ENCODE assay signal across 1 cellular context in the genomic region with DNA sequence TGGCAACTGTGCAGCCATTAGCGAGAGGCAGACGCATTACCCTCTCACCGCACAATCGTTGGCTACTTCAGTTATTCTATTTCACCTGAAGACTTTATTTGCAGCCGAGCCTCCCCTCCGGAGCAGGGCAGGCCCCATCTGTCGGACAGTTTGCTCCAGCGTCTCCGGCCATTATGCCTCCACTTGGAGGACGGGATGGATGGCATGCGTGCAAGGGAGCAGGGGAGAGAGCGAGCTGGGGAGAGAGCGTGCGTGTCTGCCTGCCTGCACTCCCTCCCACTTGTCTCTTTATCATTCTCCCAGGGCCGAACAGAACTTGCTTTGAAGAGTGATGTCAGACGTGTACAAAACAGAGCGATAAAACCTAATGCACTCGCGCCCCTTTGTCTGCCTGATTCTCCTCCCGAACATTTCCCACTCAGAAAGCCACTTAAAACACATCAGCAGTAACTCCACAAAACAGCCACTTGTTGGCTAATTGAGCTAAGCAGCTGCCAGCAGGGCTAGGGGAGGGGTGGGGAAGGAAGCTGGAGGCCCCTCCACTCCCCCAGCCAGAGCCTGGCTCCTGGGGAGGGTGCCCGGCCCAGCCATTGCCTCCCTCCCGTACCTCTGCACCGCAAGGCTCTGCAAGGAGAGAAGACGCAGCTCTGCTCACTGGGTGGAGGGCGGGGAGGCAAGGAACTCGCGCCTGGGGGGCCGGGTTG.
TF ChIP-seq lines count a peak whose summit lies in the region.

No MANE protein-coding gene starts in this region.

TF ChIP-seq in K562, 482 proteins besides CTCF, POLR2A, EP300 and RAD21 (continued from another document):
- TF ChIP-seq, protein P1, sequence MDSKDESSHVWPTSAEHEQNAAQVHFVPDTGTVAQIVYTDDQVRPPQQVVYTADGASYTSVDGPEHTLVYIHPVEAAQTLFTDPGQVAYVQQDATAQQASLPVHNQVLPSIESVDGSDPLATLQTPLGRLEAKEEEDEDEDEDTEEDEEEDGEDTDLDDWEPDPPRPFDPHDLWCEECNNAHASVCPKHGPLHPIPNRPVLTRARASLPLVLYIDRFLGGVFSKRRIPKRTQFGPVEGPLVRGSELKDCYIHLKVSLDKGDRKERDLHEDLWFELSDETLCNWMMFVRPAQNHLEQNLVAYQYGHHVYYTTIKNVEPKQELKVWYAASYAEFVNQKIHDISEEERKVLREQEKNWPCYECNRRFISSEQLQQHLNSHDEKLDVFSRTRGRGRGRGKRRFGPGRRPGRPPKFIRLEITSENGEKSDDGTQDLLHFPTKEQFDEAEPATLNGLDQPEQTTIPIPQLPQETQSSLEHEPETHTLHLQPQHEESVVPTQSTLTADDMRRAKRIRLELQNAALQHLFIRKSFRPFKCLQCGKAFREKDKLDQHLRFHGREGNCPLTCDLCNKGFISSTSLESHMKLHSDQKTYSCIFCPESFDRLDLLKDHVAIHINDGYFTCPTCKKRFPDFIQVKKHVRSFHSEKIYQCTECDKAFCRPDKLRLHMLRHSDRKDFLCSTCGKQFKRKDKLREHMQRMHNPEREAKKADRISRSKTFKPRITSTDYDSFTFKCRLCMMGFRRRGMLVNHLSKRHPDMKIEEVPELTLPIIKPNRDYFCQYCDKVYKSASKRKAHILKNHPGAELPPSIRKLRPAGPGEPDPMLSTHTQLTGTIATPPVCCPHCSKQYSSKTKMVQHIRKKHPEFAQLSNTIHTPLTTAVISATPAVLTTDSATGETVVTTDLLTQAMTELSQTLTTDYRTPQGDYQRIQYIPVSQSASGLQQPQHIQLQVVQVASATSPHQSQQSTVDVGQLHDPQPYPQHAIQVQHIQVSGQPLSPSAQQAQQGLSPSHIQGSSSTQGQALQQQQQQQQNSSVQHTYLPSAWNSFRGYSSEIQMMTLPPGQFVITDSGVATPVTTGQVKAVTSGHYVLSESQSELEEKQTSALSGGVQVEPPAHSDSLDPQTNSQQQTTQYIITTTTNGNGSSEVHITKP (IDR thresholded peaks at IDR 0.05; ENCODE audit: partially characterized antibody), result no peak
- no peak for TF ChIP-seq CCAR2 (IDR thresholded peaks at IDR 0.05; ENCODE audit: low read depth, low read length)
- TF ChIP-seq PRMT5 (CRISPR knock-in tag; IDR thresholded peaks at IDR 0.05), result no peak
- TF ChIP-seq, protein P2, sequence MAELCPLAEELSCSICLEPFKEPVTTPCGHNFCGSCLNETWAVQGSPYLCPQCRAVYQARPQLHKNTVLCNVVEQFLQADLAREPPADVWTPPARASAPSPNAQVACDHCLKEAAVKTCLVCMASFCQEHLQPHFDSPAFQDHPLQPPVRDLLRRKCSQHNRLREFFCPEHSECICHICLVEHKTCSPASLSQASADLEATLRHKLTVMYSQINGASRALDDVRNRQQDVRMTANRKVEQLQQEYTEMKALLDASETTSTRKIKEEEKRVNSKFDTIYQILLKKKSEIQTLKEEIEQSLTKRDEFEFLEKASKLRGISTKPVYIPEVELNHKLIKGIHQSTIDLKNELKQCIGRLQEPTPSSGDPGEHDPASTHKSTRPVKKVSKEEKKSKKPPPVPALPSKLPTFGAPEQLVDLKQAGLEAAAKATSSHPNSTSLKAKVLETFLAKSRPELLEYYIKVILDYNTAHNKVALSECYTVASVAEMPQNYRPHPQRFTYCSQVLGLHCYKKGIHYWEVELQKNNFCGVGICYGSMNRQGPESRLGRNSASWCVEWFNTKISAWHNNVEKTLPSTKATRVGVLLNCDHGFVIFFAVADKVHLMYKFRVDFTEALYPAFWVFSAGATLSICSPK (IDR thresholded peaks at IDR 0.05; ENCODE audit: borderline replicate concordance), result no peak
- TF ChIP-seq, protein P3, sequence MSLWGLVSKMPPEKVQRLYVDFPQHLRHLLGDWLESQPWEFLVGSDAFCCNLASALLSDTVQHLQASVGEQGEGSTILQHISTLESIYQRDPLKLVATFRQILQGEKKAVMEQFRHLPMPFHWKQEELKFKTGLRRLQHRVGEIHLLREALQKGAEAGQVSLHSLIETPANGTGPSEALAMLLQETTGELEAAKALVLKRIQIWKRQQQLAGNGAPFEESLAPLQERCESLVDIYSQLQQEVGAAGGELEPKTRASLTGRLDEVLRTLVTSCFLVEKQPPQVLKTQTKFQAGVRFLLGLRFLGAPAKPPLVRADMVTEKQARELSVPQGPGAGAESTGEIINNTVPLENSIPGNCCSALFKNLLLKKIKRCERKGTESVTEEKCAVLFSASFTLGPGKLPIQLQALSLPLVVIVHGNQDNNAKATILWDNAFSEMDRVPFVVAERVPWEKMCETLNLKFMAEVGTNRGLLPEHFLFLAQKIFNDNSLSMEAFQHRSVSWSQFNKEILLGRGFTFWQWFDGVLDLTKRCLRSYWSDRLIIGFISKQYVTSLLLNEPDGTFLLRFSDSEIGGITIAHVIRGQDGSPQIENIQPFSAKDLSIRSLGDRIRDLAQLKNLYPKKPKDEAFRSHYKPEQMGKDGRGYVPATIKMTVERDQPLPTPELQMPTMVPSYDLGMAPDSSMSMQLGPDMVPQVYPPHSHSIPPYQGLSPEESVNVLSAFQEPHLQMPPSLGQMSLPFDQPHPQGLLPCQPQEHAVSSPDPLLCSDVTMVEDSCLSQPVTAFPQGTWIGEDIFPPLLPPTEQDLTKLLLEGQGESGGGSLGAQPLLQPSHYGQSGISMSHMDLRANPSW (CRISPR knock-in tag; IDR thresholded peaks at IDR 0.05), result 0 out of 2 replicates have a peak, but pooled peaks have one; percentile 52
- TF ChIP-seq RAD51 (IDR thresholded peaks at IDR 0.05; ENCODE audit: borderline replicate concordance, low read depth), result no peak
- TF ChIP-seq GTF2E2 (tag; IDR thresholded peaks at IDR 0.05), result no peak
- no peak for TF ChIP-seq ZSCAN32 (CRISPR knock-in tag; IDR thresholded peaks at IDR 0.05)
- peak; percentile 93 for TF ChIP-seq TCF7 (IDR thresholded peaks at IDR 0.05; ENCODE audit: borderline replicate concordance)
- TF ChIP-seq ZNF134 (CRISPR knock-in tag; conservative IDR thresholded peaks at IDR 0.05), result no peak
- TF ChIP-seq, protein P4, sequence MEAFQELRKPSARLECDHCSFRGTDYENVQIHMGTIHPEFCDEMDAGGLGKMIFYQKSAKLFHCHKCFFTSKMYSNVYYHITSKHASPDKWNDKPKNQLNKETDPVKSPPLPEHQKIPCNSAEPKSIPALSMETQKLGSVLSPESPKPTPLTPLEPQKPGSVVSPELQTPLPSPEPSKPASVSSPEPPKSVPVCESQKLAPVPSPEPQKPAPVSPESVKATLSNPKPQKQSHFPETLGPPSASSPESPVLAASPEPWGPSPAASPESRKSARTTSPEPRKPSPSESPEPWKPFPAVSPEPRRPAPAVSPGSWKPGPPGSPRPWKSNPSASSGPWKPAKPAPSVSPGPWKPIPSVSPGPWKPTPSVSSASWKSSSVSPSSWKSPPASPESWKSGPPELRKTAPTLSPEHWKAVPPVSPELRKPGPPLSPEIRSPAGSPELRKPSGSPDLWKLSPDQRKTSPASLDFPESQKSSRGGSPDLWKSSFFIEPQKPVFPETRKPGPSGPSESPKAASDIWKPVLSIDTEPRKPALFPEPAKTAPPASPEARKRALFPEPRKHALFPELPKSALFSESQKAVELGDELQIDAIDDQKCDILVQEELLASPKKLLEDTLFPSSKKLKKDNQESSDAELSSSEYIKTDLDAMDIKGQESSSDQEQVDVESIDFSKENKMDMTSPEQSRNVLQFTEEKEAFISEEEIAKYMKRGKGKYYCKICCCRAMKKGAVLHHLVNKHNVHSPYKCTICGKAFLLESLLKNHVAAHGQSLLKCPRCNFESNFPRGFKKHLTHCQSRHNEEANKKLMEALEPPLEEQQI (IDR thresholded peaks at IDR 0.05), result no peak
- TF ChIP-seq NCOA1 (IDR thresholded peaks at IDR 0.05; ENCODE audit: low read depth), result peak; percentile 71; the same call in 1 of the 2 replicates
- peak in 1 of 2 experiments; percentile 42; a peak in 1 of 4 replicates for TF ChIP-seq RCOR1 (IDR thresholded peaks at IDR 0.05; ENCODE audit: borderline replicate concordance in 1 of 2, low read depth in 2 of 2, low read length in 2 of 2)
- no peak for TF ChIP-seq ZNF668 (CRISPR knock-in tag; IDR thresholded peaks at IDR 0.05)
- TF ChIP-seq CHD1 (IDR thresholded peaks at IDR 0.05; ENCODE audit: low read length), result no peak
- peak in 1 of 2 experiments; percentile 49; a peak in 1 of 4 replicates for TF ChIP-seq ARNT (IDR thresholded peaks at IDR 0.05)
- TF ChIP-seq ZNF445 (CRISPR knock-in tag; IDR thresholded peaks at IDR 0.05; ENCODE audit: low read depth), result no peak
- TF ChIP-seq, protein P5, sequence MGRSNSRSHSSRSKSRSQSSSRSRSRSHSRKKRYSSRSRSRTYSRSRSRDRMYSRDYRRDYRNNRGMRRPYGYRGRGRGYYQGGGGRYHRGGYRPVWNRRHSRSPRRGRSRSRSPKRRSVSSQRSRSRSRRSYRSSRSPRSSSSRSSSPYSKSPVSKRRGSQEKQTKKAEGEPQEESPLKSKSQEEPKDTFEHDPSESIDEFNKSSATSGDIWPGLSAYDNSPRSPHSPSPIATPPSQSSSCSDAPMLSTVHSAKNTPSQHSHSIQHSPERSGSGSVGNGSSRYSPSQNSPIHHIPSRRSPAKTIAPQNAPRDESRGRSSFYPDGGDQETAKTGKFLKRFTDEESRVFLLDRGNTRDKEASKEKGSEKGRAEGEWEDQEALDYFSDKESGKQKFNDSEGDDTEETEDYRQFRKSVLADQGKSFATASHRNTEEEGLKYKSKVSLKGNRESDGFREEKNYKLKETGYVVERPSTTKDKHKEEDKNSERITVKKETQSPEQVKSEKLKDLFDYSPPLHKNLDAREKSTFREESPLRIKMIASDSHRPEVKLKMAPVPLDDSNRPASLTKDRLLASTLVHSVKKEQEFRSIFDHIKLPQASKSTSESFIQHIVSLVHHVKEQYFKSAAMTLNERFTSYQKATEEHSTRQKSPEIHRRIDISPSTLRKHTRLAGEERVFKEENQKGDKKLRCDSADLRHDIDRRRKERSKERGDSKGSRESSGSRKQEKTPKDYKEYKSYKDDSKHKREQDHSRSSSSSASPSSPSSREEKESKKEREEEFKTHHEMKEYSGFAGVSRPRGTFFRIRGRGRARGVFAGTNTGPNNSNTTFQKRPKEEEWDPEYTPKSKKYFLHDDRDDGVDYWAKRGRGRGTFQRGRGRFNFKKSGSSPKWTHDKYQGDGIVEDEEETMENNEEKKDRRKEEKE (IDR thresholded peaks at IDR 0.05; ENCODE audit: borderline replicate concordance in 1 of 2, control insufficient read depth in 1 of 2, low read depth in 2 of 2, low read length in 1 of 2), result no peak
- peak; percentile 77 for TF ChIP-seq TAL1 (IDR thresholded peaks at IDR 0.05)
- no peak for TF ChIP-seq PCBP2 (IDR thresholded peaks at IDR 0.05; ENCODE audit: low read depth, low read length, poor library complexity, severe bottlenecking)
